Comparison of ENCODE assay signal across 8 cellular contexts in genomic region chr9:127133739-127134167, GRCh38. TPM values are rescaled to one million over a fixed set of nuclear protein-coding genes. Genes with fewer than 3 reads are reported as not detected.
A peak's percentile ranks its signal among the peaks of the same experiment; 100 is the strongest.
DNase-seq lines count a peak whose midpoint lies in the region; ATAC-seq and TF ChIP-seq lines count a peak whose summit lies in the region.

No MANE protein-coding gene starts in this region.

- POLR2A ChIA-PET in GM10248 (lab: Yijun Ruan, JAX), result no interaction called here

- no peaks in the 10 kb centered on the region for H3K36me3 Mint-ChIP-seq in stimulated activated effector memory CD8-positive, alpha-beta T cell treated with anti-CD3 and anti-CD28 coated beads, Interleukin-12 subunit alpha, Interleukin-12 subunit beta, amount 100 ng/mL, for 72 hours

- peak; percentile 79 for DNase-seq in HCEC 1CT
- peak; percentile 77 to 78 for DNase-seq in cardiac fibroblast (ENCODE audit: low read depth in 2 of 2)
- peak; percentile 34 for DNase-seq in left lobe of liver (ENCODE audit: low spot score)
- DNase-seq in stimulated activated effector memory CD8-positive, alpha-beta T cell treated with anti-CD3 and anti-CD28 coated beads, Interleukin-12 subunit alpha, Interleukin-12 subunit beta, amount 100 ng/mL, for 72 hours (ENCODE audit: low spot score in 2 of 2), result no peak
- no peak for DNase-seq in GM10248 (ENCODE audit: extremely low spot score)
- DNase-seq in RPMI8226, result no peak
- DNase-seq in epidermal melanocyte (ENCODE audit: insufficient read length, low spot score), result no peak

- H3K4me1 Mint-ChIP-seq in stimulated activated effector memory CD8-positive, alpha-beta T cell treated with anti-CD3 and anti-CD28 coated beads, Interleukin-12 subunit alpha, Interleukin-12 subunit beta, amount 100 ng/mL, for 72 hours, result no peaks in the 10 kb centered on the region

- no peak for TF ChIP-seq CTCF in cardiac fibroblast (IDR thresholded peaks at IDR 0.05; ENCODE audit: low read depth, low read length)
- TF ChIP-seq CTCF in GM10248 (IDR thresholded peaks at IDR 0.05; ENCODE audit: control extremely low read depth, extremely low read depth, low read depth, missing control alignments), result no peak

- no peak overlapping the region for H3K4me3 ChIP-seq in cardiac fibroblast (replicated peaks in 1 of 2; ENCODE audit: low read depth in 2 of 2, low read length in 2 of 2)

- H3K4me3 Mint-ChIP-seq in stimulated activated effector memory CD8-positive, alpha-beta T cell treated with anti-CD3 and anti-CD28 coated beads, Interleukin-12 subunit alpha, Interleukin-12 subunit beta, amount 100 ng/mL, for 72 hours, result no peak overlapping the region

- no peaks in the 10 kb centered on the region for H3K9me3 Mint-ChIP-seq in stimulated activated effector memory CD8-positive, alpha-beta T cell treated with anti-CD3 and anti-CD28 coated beads, Interleukin-12 subunit alpha, Interleukin-12 subunit beta, amount 100 ng/mL, for 72 hours

- peak overlapping the region; percentile 64 for H3K27ac Mint-ChIP-seq in stimulated activated effector memory CD8-positive, alpha-beta T cell treated with anti-CD3 and anti-CD28 coated beads, Interleukin-12 subunit alpha, Interleukin-12 subunit beta, amount 100 ng/mL, for 72 hours

- CTCF ChIA-PET in GM10248 (lab: Yijun Ruan, JAX), result interaction anchor here (1.3 to 2.0 kb wide), 4 partner anchors 9 to 14 kb away, joined by 3 to 5 read pairs (median 4); partner anchors contain the start of gene ANGPTL2

- ATAC-seq in left lobe of liver, result no peak
- ATAC-seq in stimulated activated effector memory CD8-positive, alpha-beta T cell treated with anti-CD3 and anti-CD28 coated beads, Interleukin-12 subunit alpha, Interleukin-12 subunit beta, amount 100 ng/mL, for 72 hours, result no peak
- ATAC-seq in GM21447 (IDR thresholded peaks at IDR 0.05; ENCODE audit: unreplicated experiment), result no peak

RNA-seq across cellular contexts. Expression of gene ANGPTL2, which starts 11.3 kb away (rescaled TPM):
- 2.8 TPM for total RNA-seq in left lobe of liver

Comparison
In these comparisons a context has a peak if more than half of its experiments do, and no peak if none do; other contexts are left out.
1. DNase-seq: peak in HCEC 1CT (single experiment), cardiac fibroblast (2 of 2) and left lobe of liver (single experiment); none in stimulated activated effector memory CD8-positive, alpha-beta T cell treated with anti-CD3 and anti-CD28 coated beads, Interleukin-12 subunit alpha, Interleukin-12 subunit beta, amount 100 ng/mL, for 72 hours (0 of 2), GM10248 (single experiment), RPMI8226 (single experiment) and epidermal melanocyte (single experiment).